In the genomic region with DNA sequence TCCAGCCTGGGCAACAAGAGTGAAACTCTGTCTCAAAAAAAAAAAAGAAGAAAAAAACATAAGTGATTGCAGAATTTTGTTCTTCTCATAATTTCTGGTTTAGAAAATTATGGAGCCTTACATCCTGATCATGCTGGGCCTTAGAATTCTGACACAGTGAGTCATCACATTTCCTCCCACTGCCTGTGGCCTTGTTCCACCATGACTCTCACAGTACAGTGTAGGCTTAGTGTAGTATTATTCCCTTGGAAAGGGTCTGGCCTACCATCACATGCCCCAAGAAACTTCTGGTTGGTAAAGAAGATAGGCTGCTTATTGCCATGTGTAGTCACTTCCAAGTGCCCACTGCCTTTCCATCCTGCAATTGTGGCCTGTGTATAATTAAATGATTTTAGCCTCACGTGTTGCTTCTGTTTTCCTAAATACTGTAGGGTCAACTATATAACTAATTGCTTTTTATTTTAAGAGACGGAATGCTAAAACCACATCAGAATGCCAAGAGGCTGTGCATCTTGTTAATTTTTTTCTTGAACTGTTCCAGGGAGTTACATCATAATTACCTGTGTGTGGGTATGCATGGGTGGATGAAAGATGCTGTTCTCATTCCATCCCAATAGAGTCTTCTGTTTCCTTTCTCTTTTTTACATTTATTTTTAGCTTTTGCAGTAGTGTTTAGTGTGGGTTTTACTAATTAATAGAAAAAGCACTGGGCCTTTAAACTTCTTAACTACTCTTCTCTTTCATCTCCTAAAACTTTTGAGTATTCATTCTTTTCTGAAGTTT, we compare ENCODE assay signal across 9 cellular contexts. TPM values are rescaled to one million over a fixed set of nuclear protein-coding genes. Genes with fewer than 3 reads are reported as not detected.
A peak's percentile ranks its signal among the peaks of the same experiment; 100 is the strongest.
DNase-seq lines count a peak whose midpoint lies in the region; ATAC-seq and TF ChIP-seq lines count a peak whose summit lies in the region.
"Had no signal": no experiment of that assay in that cellular context is flagged by ENCODE, and none has a peak within 500 bp of the region (broad histone marks: within the 10 kb centered on the region; RNA-seq: fewer than 3 reads in every experiment).

No MANE protein-coding gene starts in this region.

- H3K9me3 ChIP-seq in mammary epithelial cell (replicated peaks; ENCODE audit: insufficient read depth, low read length), result no peaks in the 10 kb centered on the region

- DNase-seq in EH (ENCODE audit: low read depth) (peak; percentile 90), NCI-H2227 (lab: John Stamatoyannopoulos, UW; ENCODE audit: unreplicated experiment) (peak; percentile 18), mammary epithelial cell (peak; percentile 76), omental fat pad (ENCODE audit: low spot score) (no peak), globus pallidus (ENCODE audit: low spot score) (no peak), HEK293T (ENCODE audit: extremely low spot score) (no peak)

- no peak overlapping the region for H3K4me3 ChIP-seq in mammary epithelial cell (replicated peaks in 1 of 3; ENCODE audit: insufficient read depth in 1 of 3, low read depth in 2 of 3, low read length in 3 of 3)

- peaks cover 14% of the 10 kb centered on the region for H3K4me1 ChIP-seq in mammary epithelial cell (ENCODE audit: insufficient read depth, low read length)

- dilution Hi-C loops in mammary epithelial cell (cut with HindIII; ENCODE audit: low sequenced_read_pairs), result no loop called here

- TF ChIP-seq CTCF in mammary epithelial cell (conservative IDR thresholded peaks at IDR 0.05 in 1 of 2, IDR thresholded peaks at IDR 0.05 in 1 of 2; ENCODE audit: extremely low read depth in 1 of 2, insufficient read depth in 1 of 2, low read depth in 1 of 2, low read length in 2 of 2), result no peak
- no peak for TF ChIP-seq CTCF in omental fat pad (IDR thresholded peaks at IDR 0.05)

- no peak overlapping the region for H3K9ac ChIP-seq in mammary epithelial cell (ENCODE audit: insufficient read depth, low read length)

- POLR2A ChIA-PET in HEK293T (lab: Yijun Ruan, JAX), result no interaction called here

- in situ Hi-C loops in mammary epithelial cell (cut with MboI; ENCODE audit: low sequenced_read_pairs in 2 of 2), result no loop called here

- ATAC-seq in omental fat pad (ENCODE audit: low FRiP score), result peak; percentile 95
- ATAC-seq in HG03571 (IDR thresholded peaks at IDR 0.05; ENCODE audit: unreplicated experiment), result no peak
- ATAC-seq in HG02885 (IDR thresholded peaks at IDR 0.05; ENCODE audit: poor library complexity, unreplicated experiment), result no peak
- ATAC-seq: left lobe of liver had no signal

- 18% methylated on average over 2 of the region's 2 CpGs for WGBS in mammary epithelial cell (ENCODE audit: low coverage, missing lambda C conversion rate)

- CTCF ChIA-PET in mammary epithelial cell (lab: Charles Lee; ENCODE audit: low non-redundant PET), result no interaction called here
- CTCF ChIA-PET in HEK293T (lab: Yijun Ruan, JAX), result no interaction called here

- TSS peak; percentile 51 for BruUV-seq in mammary epithelial cell (replicated peaks; lab: Mats Ljungman, UMichigan)

- H3K4me2 ChIP-seq in mammary epithelial cell (ENCODE audit: insufficient read depth, low read depth, low read length), result peak overlapping the region; percentile 14

- peaks cover 31% of the 10 kb centered on the region for H3K36me3 ChIP-seq in mammary epithelial cell (ENCODE audit: insufficient read depth, low read length)

- intact Hi-C loops in mammary epithelial cell (cut with micrococcal nuclease), result no loop called here

- no peaks in the 10 kb centered on the region for H4K20me1 ChIP-seq in mammary epithelial cell (ENCODE audit: insufficient read depth, low read length)

- no peak overlapping the region for H2AFZ ChIP-seq in mammary epithelial cell (ENCODE audit: low read depth, low read length)

- H3K27me3 ChIP-seq in mammary epithelial cell (ENCODE audit: insufficient read depth, low read length), result no peaks in the 10 kb centered on the region

- H3K79me2 ChIP-seq in mammary epithelial cell (ENCODE audit: insufficient read depth, low read length), result no peaks in the 10 kb centered on the region

- H3K27ac ChIP-seq in mammary epithelial cell (ENCODE audit: insufficient read depth, low read depth, low read length), result peak overlapping the region; percentile 27

TF ChIP-seq in HEK293T, 16 proteins besides CTCF, POLR2A, EP300 and RAD21:
- TF ChIP-seq L3MBTL2 (conservative IDR thresholded peaks at IDR 0.05) (no peak), CTBP1 (IDR thresholded peaks at IDR 0.05; ENCODE audit: borderline replicate concordance) (no peak), HDGF (IDR thresholded peaks at IDR 0.05; ENCODE audit: borderline replicate concordance) (no peak), FOXM1 (IDR thresholded peaks at IDR 0.05; ENCODE audit: borderline replicate concordance) (no peak), BHLHE40 (IDR thresholded peaks at IDR 0.05; ENCODE audit: borderline replicate concordance) (no peak), LEF1 (IDR thresholded peaks at IDR 0.05; ENCODE audit: borderline replicate concordance) (no peak), ELF4 (IDR thresholded peaks at IDR 0.05) (no peak), SP1 (IDR thresholded peaks at IDR 0.05) (no peak)
- TF ChIP-seq, protein P1, sequence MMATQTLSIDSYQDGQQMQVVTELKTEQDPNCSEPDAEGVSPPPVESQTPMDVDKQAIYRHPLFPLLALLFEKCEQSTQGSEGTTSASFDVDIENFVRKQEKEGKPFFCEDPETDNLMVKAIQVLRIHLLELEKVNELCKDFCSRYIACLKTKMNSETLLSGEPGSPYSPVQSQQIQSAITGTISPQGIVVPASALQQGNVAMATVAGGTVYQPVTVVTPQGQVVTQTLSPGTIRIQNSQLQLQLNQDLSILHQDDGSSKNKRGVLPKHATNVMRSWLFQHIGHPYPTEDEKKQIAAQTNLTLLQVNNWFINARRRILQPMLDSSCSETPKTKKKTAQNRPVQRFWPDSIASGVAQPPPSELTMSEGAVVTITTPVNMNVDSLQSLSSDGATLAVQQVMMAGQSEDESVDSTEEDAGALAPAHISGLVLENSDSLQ (IDR thresholded peaks at IDR 0.05), result no peak

RNA-seq across cellular contexts. Expression of a gene that starts 25.9 kb away (rescaled TPM):
- 100 to 1,000 TPM in 1 of 2 donors, 10 to 100 TPM in 1; 84.3 to 110 TPM for total RNA-seq in mammary epithelial cell
- polyA plus RNA-seq in mammary epithelial cell, result 69.7 TPM
- polyA minus RNA-seq in mammary epithelial cell, result 28.9 TPM
- 10 to 100 TPM; 19.1 to 58.2 (median 30.9) TPM for total RNA-seq in omental fat pad

RNA-seq across cellular contexts. Expression of a gene that starts 26.2 kb away (rescaled TPM):
- total RNA-seq in mammary epithelial cell (100 to 1,000 TPM in 1 of 2 donors, 10 to 100 TPM in 1; 57.7 to 109 TPM), omental fat pad (10 to 100 TPM; 41.6 to 53.4 (median 46.0) TPM)
- polyA plus RNA-seq in mammary epithelial cell, result 81.6 TPM
- polyA minus RNA-seq in mammary epithelial cell, result 30.3 TPM

RNA-seq across cellular contexts. Expression of a gene that starts 42.5 kb away (rescaled TPM):
- total RNA-seq in mammary epithelial cell, result 10 to 100 TPM; 46.5 to 60.0 TPM
- polyA plus RNA-seq in mammary epithelial cell, result 39.3 TPM
- polyA minus RNA-seq in mammary epithelial cell, result 130 TPM
- 10 to 100 TPM; 21.9 to 51.9 (median 37.5) TPM for total RNA-seq in omental fat pad

RNA-seq across cellular contexts. Expression of a gene that starts 51.9 kb away (rescaled TPM):
- total RNA-seq in mammary epithelial cell (100 to 1,000 TPM in 1 of 2 donors, 10 to 100 TPM in 1; 77.7 to 238 TPM), omental fat pad (100 to 1,000 TPM; 126 to 215 (median 162) TPM)
- polyA plus RNA-seq in mammary epithelial cell, result 54.6 TPM
- polyA minus RNA-seq in mammary epithelial cell, result 400 TPM

Comparison
In these comparisons a context has a peak if more than half of its experiments do, and no peak if none do; other contexts are left out.
1. DNase-seq: peak in EH (single experiment), NCI-H2227 (single experiment) and mammary epithelial cell (single experiment); none in omental fat pad (single experiment), globus pallidus (single experiment) and HEK293T (single experiment).